9 cellular contexts compared by ENCODE assay signal in genomic region chr20:57582432-57583288, GRCh38. TPM values are rescaled to one million over a fixed set of nuclear protein-coding genes. Genes with fewer than 3 reads are reported as not detected.
DNase-seq lines count a peak whose midpoint lies in the region; ATAC-seq and TF ChIP-seq lines count a peak whose summit lies in the region.
"Had no signal": no experiment of that assay in that cellular context is flagged by ENCODE, and none has a peak within 500 bp of the region (broad histone marks: within the 10 kb centered on the region; RNA-seq: fewer than 3 reads in every experiment).

No MANE protein-coding gene starts in this region.

- no peaks in the 10 kb centered on the region for H3K9me3 ChIP-seq in ovary

- TF ChIP-seq CTCF in Calu3 (IDR thresholded peaks at IDR 0.05; ENCODE audit: unreplicated experiment): peak; percentile 76
- TF ChIP-seq CTCF in epithelial cell of esophagus (IDR thresholded peaks at IDR 0.05; ENCODE audit: insufficient read depth, low read depth, low read length, missing control alignments): peak; percentile 21
- peak in 1 of 3 donors; percentile 16 for TF ChIP-seq CTCF in ovary (IDR thresholded peaks at IDR 0.05)

- peak overlapping the region; percentile 16 for H3K4me3 Mint-ChIP-seq in Calu3 (ENCODE audit: low read depth, unreplicated experiment)

- TF ChIP-seq EP300 in ovary (IDR thresholded peaks at IDR 0.05): no peak

- H3K36me3 ChIP-seq in ovary: no peaks in the 10 kb centered on the region

- H3K27me3 ChIP-seq in ovary: no peaks in the 10 kb centered on the region

- no peak for ATAC-seq in GM21390 (IDR thresholded peaks at IDR 0.05; ENCODE audit: unreplicated experiment)
- ATAC-seq in HG02885 (IDR thresholded peaks at IDR 0.05; ENCODE audit: poor library complexity, unreplicated experiment): no peak

- peak; percentile 44 for DNase-seq in Calu3
- DNase-seq in NCI-H69 (lab: John Stamatoyannopoulos, UW): peak; percentile 42
- peak; percentile 14 for DNase-seq in epithelial cell of esophagus (ENCODE audit: low read depth)
- DNase-seq in ovary: peak; percentile 59 to 77 (median 71)
- no peak for DNase-seq in LoVo (ENCODE audit: low spot score)
- DNase-seq in HPDE6-E6E7 (ENCODE audit: extremely low spot score): no peak
- DNase-seq: activated T-cell treated with anti-CD3 and anti-CD28 coated beads, Interleukin-2, amount 50 U/mL, for 48 hours had no signal

- intact Hi-C loops in Calu3 (cut with micrococcal nuclease; ENCODE audit: unreplicated experiment): no loop called here
- intact Hi-C loops in ovary (cut with DNase I): loop anchor here in 1 of 4 donors (10.0 kb wide), 1 partner anchor 198 kb away; no protein-coding TSS in a partner anchor

- H3K27me3 Mint-ChIP-seq in Calu3 (ENCODE audit: unreplicated experiment): peaks cover 86% of the 10 kb centered on the region

- WGBS in ovary, 3 donors: 8 to 34% (median 9%) methylated on average over 21 of the region's 21 CpGs

- peaks cover 5% of the 10 kb centered on the region for H3K36me3 Mint-ChIP-seq in Calu3 (ENCODE audit: insufficient read depth, unreplicated experiment)

- H3K4me3 ChIP-seq in epithelial cell of esophagus (ENCODE audit: low read length): no peak overlapping the region
- H3K4me3 ChIP-seq in ovary: no peak overlapping the region

- no TSS peak for BruUV-seq in Calu3 (replicated peaks; lab: Mats Ljungman, UMichigan)

- peak overlapping the region in 1 of 2 donors; percentile 62 for H3K27ac ChIP-seq in ovary

- H3K4me1 Mint-ChIP-seq in Calu3 (ENCODE audit: low read depth, unreplicated experiment): peaks cover 18% of the 10 kb centered on the region

- H3K4me1 ChIP-seq in ovary (ENCODE audit: insufficient read depth): peaks cover 9% of the 10 kb centered on the region

- no peaks in the 10 kb centered on the region for H3K9me3 Mint-ChIP-seq in Calu3 (ENCODE audit: low read depth, unreplicated experiment)

- no peak overlapping the region for H3K27ac Mint-ChIP-seq in Calu3 (ENCODE audit: unreplicated experiment)

- CTCF ChIA-PET in Calu3 (lab: Charles Lee): interaction anchor here (0.7 kb wide), 1 partner anchor 637 kb away, joined by 3 read pairs; no protein-coding TSS in a partner anchor

- TF ChIP-seq POLR2A in ovary (IDR thresholded peaks at IDR 0.05): no peak

RNA-seq across cellular contexts. Expression of gene PCK1, which starts 21.8 kb away (rescaled TPM):
- total RNA-seq in Calu3 (2022) (0.12 and 0.19 TPM in 2 replicates), ovary (100 to 1,000 TPM in 1 of 7 donors, 1 to 10 TPM in 4, under 1 TPM in 2; 0.47 to 133 (median 2.0) TPM)
- polyA plus RNA-seq in ovary: under 1 TPM; 0.30 to 0.54 TPM

RNA-seq across cellular contexts. Expression of gene ZBP1, which starts 37.6 kb away (rescaled TPM):
- total RNA-seq in Calu3 (2022) (2.9 and 12.5 TPM in 2 replicates), ovary (under 1 TPM in 3 of 7 donors, not detected in 4; 0.23 to 0.50 (median 0.24) TPM)
- under 1 TPM; 0.12 to 0.92 TPM for polyA plus RNA-seq in ovary

RNA-seq across cellular contexts. Expression of gene CTCFL, which starts 57.7 kb away (rescaled TPM):
- total RNA-seq in Calu3 (2022): not detected in 2 replicates
- total RNA-seq in ovary: under 1 TPM in 2 of 7 donors, not detected in 5; 0.28 to 0.92 TPM
- under 1 TPM; 0.01 to 0.07 TPM for polyA plus RNA-seq in ovary

Comparison
In these comparisons a context has a peak if more than half of its experiments do, and no peak if none do; other contexts are left out.
1. DNase-seq: peak in Calu3 (single experiment), NCI-H69 (single experiment), epithelial cell of esophagus (single experiment) and ovary (5 of 5); none in LoVo (single experiment) and HPDE6-E6E7 (single experiment).